In the genomic region with DNA sequence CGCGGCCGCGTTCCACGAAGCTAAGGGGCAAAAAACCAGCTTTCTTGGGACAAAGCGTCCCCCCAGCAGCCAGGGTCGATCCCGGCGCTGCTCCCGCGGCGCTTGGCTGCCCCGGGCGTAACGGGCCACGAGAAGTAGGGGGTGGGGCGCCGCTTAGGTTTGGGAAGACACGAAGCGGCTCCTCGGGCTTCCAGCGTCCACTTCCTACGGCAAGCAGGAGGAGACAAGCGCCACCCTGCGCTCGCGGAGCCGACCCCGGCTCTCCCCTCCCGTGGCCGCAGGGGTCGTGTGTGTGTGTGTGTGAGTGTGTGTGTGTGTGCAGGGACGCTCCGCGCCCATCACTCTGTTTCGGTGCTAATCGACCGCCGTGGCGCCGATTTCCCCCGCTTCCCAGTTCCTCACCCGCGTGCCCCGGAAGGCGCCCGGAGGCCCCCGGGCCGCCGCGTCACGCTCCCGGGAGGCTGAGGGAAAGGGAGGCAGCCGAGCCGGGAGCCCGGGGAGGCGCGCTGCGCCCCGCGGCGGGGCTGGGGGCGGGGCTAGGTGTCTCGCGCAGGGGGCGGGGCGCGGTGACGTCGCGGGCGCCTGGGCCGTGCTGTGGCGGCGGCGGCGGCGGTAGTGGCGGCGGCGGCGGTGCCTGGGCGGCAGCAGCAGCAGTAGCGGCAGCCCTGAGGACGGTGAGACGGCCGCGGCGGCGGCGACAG, we compare ENCODE assay signal across 1 cellular context.
TF ChIP-seq lines count a peak whose summit lies in the region.

A gene (plus strand): TSS at position 575 of the 701 bp plus-strand sequence. CDS start 36,681 bp downstream, outside the sequence.

TF ChIP-seq in HepG2, 621 proteins besides CTCF, POLR2A, EP300 and RAD21 (continued from another document and continues in another):
- TF ChIP-seq, protein P1, sequence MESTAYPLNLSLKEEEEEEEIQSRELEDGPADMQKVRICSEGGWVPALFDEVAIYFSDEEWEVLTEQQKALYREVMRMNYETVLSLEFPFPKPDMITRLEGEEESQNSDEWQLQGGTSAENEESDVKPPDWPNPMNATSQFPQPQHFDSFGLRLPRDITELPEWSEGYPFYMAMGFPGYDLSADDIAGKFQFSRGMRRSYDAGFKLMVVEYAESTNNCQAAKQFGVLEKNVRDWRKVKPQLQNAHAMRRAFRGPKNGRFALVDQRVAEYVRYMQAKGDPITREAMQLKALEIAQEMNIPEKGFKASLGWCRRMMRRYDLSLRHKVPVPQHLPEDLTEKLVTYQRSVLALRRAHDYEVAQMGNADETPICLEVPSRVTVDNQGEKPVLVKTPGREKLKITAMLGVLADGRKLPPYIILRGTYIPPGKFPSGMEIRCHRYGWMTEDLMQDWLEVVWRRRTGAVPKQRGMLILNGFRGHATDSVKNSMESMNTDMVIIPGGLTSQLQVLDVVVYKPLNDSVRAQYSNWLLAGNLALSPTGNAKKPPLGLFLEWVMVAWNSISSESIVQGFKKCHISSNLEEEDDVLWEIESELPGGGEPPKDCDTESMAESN (CRISPR knock-in tag; conservative IDR thresholded peaks at IDR 0.05) = peak; percentile 89
- TF ChIP-seq, protein P2, sequence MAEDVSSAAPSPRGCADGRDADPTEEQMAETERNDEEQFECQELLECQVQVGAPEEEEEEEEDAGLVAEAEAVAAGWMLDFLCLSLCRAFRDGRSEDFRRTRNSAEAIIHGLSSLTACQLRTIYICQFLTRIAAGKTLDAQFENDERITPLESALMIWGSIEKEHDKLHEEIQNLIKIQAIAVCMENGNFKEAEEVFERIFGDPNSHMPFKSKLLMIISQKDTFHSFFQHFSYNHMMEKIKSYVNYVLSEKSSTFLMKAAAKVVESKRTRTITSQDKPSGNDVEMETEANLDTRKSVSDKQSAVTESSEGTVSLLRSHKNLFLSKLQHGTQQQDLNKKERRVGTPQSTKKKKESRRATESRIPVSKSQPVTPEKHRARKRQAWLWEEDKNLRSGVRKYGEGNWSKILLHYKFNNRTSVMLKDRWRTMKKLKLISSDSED (CRISPR knock-in tag; IDR thresholded peaks at IDR 0.05) = peak; percentile 58; the same call in 1 of the 2 replicates
- TF ChIP-seq, protein P3, sequence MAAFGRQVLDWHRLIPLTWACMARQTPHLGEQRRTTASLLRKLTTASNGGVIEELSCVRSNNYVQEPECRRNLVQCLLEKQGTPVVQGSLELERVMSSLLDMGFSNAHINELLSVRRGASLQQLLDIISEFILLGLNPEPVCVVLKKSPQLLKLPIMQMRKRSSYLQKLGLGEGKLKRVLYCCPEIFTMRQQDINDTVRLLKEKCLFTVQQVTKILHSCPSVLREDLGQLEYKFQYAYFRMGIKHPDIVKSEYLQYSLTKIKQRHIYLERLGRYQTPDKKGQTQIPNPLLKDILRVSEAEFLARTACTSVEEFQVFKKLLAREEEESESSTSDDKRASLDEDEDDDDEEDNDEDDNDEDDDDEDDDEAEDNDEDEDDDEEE (CRISPR knock-in tag; IDR thresholded peaks at IDR 0.05) = peak; percentile 79
- TF ChIP-seq, protein P4, sequence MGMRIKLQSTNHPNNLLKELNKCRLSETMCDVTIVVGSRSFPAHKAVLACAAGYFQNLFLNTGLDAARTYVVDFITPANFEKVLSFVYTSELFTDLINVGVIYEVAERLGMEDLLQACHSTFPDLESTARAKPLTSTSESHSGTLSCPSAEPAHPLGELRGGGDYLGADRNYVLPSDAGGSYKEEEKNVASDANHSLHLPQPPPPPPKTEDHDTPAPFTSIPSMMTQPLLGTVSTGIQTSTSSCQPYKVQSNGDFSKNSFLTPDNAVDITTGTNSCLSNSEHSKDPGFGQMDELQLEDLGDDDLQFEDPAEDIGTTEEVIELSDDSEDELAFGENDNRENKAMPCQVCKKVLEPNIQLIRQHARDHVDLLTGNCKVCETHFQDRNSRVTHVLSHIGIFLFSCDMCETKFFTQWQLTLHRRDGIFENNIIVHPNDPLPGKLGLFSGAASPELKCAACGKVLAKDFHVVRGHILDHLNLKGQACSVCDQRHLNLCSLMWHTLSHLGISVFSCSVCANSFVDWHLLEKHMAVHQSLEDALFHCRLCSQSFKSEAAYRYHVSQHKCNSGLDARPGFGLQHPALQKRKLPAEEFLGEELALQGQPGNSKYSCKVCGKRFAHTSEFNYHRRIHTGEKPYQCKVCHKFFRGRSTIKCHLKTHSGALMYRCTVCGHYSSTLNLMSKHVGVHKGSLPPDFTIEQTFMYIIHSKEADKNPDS (CRISPR knock-in tag; IDR thresholded peaks at IDR 0.05) = no peak
- TF ChIP-seq KLF16 (CRISPR knock-in tag; IDR thresholded peaks at IDR 0.05) (peak in 1 of 2 experiments; percentile 52; a peak in 1 of 4 replicates), NBN (conservative IDR thresholded peaks at IDR 0.05) (no peak), ZNF678 (CRISPR knock-in tag; IDR thresholded peaks at IDR 0.05) (no peak), KDM5B (CRISPR knock-in tag; IDR thresholded peaks at IDR 0.05; ENCODE audit: borderline replicate concordance) (peak; percentile 88; the same call in 1 of the 2 replicates), POLR2AphosphoS5 (IDR thresholded peaks at IDR 0.05; ENCODE audit: low read depth, low read length) (peak; percentile 70), ZNF850 (CRISPR knock-in tag; conservative IDR thresholded peaks at IDR 0.05) (0 out of 2 replicates have a peak, but pooled peaks have one; percentile 33), KDM2A (CRISPR knock-in tag; IDR thresholded peaks at IDR 0.05; ENCODE audit: borderline replicate concordance, low read depth) (peak; percentile 89), ELF4 (CRISPR knock-in tag; IDR thresholded peaks at IDR 0.05; ENCODE audit: borderline replicate concordance) (no peak; the same call in 1 of the 2 replicates), KLF12 (CRISPR knock-in tag; IDR thresholded peaks at IDR 0.05; ENCODE audit: borderline replicate concordance) (no peak), KLF6 (CRISPR knock-in tag; IDR thresholded peaks at IDR 0.05) (peak; percentile 55; the same call in 1 of the 2 replicates), ZNF143 (CRISPR knock-in tag; IDR thresholded peaks at IDR 0.05) (peak; percentile 60), MYNN (CRISPR knock-in tag; IDR thresholded peaks at IDR 0.05; ENCODE audit: low read depth) (no peak), ZNF557 (CRISPR knock-in tag; IDR thresholded peaks at IDR 0.05) (no peak), HDAC2 (CRISPR knock-in tag; IDR thresholded peaks at IDR 0.05) (no peak; the same call in 1 of the 2 replicates), HNF4A (CRISPR knock-in tag; IDR thresholded peaks at IDR 0.05) (no peak), REL (CRISPR knock-in tag; conservative IDR thresholded peaks at IDR 0.05) (peak; percentile 95), SOX13 (IDR thresholded peaks at IDR 0.05) (no peak), SOX13 (CRISPR knock-in tag; conservative IDR thresholded peaks at IDR 0.05 in 1 of 2, IDR thresholded peaks at IDR 0.05 in 1 of 2) (peak in 1 of 2 experiments; percentile 35; a peak in 1 of 4 replicates), SIX4 (CRISPR knock-in tag; IDR thresholded peaks at IDR 0.05) (no peak), ATF7 (IDR thresholded peaks at IDR 0.05) (no peak), ATF7 (CRISPR knock-in tag; IDR thresholded peaks at IDR 0.05) (peak; percentile 51), MEIS2 (CRISPR knock-in tag; IDR thresholded peaks at IDR 0.05) (no peak; the same call in 1 of the 2 replicates), SETDB1 (CRISPR knock-in tag; IDR thresholded peaks at IDR 0.05; ENCODE audit: borderline replicate concordance) (no peak; the same call in 1 of the 2 replicates), NFKB2 (CRISPR knock-in tag; IDR thresholded peaks at IDR 0.05; ENCODE audit: borderline replicate concordance) (peak; percentile 82; the same call in 1 of the 2 replicates), MAFF (IDR thresholded peaks at IDR 0.05; ENCODE audit: low read depth, low read length) (no peak), SMAD3 (CRISPR knock-in tag; IDR thresholded peaks at IDR 0.05) (peak; percentile 6; the same call in 1 of the 2 replicates), ONECUT2 (CRISPR knock-in tag; IDR thresholded peaks at IDR 0.05) (0 out of 2 replicates have a peak, but pooled peaks have one; percentile 9), ZNF567 (CRISPR knock-in tag; IDR thresholded peaks at IDR 0.05; ENCODE audit: borderline replicate concordance) (0 out of 2 replicates have a peak, but pooled peaks have one; percentile 58), ZNF354B (CRISPR knock-in tag; IDR thresholded peaks at IDR 0.05) (no peak), ZNF614 (CRISPR knock-in tag; IDR thresholded peaks at IDR 0.05; ENCODE audit: borderline replicate concordance) (peak; percentile 44; the same call in 1 of the 2 replicates), ZKSCAN5 (CRISPR knock-in tag; IDR thresholded peaks at IDR 0.05) (no peak), CAMTA2 (CRISPR knock-in tag; IDR thresholded peaks at IDR 0.05; ENCODE audit: borderline replicate concordance) (0 out of 2 replicates have a peak, but pooled peaks have one; percentile 52), SUZ12 (IDR thresholded peaks at IDR 0.05; ENCODE audit: low read depth, low read length) (no peak), ZNF703 (CRISPR knock-in tag; IDR thresholded peaks at IDR 0.05; ENCODE audit: borderline replicate concordance) (peak; percentile 66; the same call in 1 of the 2 replicates), THAP11 (CRISPR knock-in tag; IDR thresholded peaks at IDR 0.05) (peak; percentile 73), HNRNPUL1 (IDR thresholded peaks at IDR 0.05; ENCODE audit: low read depth, low read length) (no peak), ZFP36L1 (CRISPR knock-in tag; IDR thresholded peaks at IDR 0.05) (peak; percentile 81; the same call in 1 of the 2 replicates)
- TF ChIP-seq, protein P5, sequence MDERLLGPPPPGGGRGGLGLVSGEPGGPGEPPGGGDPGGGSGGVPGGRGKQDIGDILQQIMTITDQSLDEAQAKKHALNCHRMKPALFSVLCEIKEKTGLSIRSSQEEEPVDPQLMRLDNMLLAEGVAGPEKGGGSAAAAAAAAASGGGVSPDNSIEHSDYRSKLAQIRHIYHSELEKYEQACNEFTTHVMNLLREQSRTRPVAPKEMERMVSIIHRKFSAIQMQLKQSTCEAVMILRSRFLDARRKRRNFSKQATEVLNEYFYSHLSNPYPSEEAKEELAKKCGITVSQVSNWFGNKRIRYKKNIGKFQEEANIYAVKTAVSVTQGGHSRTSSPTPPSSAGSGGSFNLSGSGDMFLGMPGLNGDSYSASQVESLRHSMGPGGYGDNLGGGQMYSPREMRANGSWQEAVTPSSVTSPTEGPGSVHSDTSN (CRISPR knock-in tag; IDR thresholded peaks at IDR 0.05) = no peak
- TF ChIP-seq, protein P6, sequence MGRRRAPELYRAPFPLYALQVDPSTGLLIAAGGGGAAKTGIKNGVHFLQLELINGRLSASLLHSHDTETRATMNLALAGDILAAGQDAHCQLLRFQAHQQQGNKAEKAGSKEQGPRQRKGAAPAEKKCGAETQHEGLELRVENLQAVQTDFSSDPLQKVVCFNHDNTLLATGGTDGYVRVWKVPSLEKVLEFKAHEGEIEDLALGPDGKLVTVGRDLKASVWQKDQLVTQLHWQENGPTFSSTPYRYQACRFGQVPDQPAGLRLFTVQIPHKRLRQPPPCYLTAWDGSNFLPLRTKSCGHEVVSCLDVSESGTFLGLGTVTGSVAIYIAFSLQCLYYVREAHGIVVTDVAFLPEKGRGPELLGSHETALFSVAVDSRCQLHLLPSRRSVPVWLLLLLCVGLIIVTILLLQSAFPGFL (CRISPR knock-in tag; IDR thresholded peaks at IDR 0.05) = no peak
- TF ChIP-seq, protein P7, sequence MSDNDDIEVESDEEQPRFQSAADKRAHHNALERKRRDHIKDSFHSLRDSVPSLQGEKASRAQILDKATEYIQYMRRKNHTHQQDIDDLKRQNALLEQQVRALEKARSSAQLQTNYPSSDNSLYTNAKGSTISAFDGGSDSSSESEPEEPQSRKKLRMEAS (IDR thresholded peaks at IDR 0.05) = peak; percentile 87
- TF ChIP-seq, protein P8, sequence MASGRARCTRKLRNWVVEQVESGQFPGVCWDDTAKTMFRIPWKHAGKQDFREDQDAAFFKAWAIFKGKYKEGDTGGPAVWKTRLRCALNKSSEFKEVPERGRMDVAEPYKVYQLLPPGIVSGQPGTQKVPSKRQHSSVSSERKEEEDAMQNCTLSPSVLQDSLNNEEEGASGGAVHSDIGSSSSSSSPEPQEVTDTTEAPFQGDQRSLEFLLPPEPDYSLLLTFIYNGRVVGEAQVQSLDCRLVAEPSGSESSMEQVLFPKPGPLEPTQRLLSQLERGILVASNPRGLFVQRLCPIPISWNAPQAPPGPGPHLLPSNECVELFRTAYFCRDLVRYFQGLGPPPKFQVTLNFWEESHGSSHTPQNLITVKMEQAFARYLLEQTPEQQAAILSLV (CRISPR knock-in tag; IDR thresholded peaks at IDR 0.05; ENCODE audit: borderline replicate concordance) = peak; percentile 67; the same call in 1 of the 2 replicates
- TF ChIP-seq, protein P9, sequence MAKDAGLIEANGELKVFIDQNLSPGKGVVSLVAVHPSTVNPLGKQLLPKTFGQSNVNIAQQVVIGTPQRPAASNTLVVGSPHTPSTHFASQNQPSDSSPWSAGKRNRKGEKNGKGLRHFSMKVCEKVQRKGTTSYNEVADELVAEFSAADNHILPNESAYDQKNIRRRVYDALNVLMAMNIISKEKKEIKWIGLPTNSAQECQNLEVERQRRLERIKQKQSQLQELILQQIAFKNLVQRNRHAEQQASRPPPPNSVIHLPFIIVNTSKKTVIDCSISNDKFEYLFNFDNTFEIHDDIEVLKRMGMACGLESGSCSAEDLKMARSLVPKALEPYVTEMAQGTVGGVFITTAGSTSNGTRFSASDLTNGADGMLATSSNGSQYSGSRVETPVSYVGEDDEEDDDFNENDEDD (CRISPR knock-in tag; IDR thresholded peaks at IDR 0.05; ENCODE audit: borderline replicate concordance) = 0 out of 2 replicates have a peak, but pooled peaks have one; percentile 45
- TF ChIP-seq, protein P10, sequence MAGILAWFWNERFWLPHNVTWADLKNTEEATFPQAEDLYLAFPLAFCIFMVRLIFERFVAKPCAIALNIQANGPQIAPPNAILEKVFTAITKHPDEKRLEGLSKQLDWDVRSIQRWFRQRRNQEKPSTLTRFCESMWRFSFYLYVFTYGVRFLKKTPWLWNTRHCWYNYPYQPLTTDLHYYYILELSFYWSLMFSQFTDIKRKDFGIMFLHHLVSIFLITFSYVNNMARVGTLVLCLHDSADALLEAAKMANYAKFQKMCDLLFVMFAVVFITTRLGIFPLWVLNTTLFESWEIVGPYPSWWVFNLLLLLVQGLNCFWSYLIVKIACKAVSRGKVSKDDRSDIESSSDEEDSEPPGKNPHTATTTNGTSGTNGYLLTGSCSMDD (CRISPR knock-in tag; IDR thresholded peaks at IDR 0.05) = no peak
- TF ChIP-seq, protein P11, sequence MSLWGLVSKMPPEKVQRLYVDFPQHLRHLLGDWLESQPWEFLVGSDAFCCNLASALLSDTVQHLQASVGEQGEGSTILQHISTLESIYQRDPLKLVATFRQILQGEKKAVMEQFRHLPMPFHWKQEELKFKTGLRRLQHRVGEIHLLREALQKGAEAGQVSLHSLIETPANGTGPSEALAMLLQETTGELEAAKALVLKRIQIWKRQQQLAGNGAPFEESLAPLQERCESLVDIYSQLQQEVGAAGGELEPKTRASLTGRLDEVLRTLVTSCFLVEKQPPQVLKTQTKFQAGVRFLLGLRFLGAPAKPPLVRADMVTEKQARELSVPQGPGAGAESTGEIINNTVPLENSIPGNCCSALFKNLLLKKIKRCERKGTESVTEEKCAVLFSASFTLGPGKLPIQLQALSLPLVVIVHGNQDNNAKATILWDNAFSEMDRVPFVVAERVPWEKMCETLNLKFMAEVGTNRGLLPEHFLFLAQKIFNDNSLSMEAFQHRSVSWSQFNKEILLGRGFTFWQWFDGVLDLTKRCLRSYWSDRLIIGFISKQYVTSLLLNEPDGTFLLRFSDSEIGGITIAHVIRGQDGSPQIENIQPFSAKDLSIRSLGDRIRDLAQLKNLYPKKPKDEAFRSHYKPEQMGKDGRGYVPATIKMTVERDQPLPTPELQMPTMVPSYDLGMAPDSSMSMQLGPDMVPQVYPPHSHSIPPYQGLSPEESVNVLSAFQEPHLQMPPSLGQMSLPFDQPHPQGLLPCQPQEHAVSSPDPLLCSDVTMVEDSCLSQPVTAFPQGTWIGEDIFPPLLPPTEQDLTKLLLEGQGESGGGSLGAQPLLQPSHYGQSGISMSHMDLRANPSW (CRISPR knock-in tag; IDR thresholded peaks at IDR 0.05; ENCODE audit: borderline replicate concordance) = no peak; the same call in 1 of the 2 replicates
